In genomic region chrX:129696463-129697155, GRCh38 we compare ENCODE assay signal across 1 cellular context.
TF ChIP-seq lines count a peak whose summit lies in the region.

No MANE protein-coding gene starts in this region.

TF ChIP-seq in WTC11, 78 proteins besides CTCF, POLR2A, EP300 and RAD21:
- TF ChIP-seq ETV6 (CRISPR knock-in tag; IDR thresholded peaks at IDR 0.05) (peak; percentile 34; the same call in 1 of the 2 replicates), USF1 (CRISPR knock-in tag; IDR thresholded peaks at IDR 0.05) (peak; percentile 57; the same call in 1 of the 2 replicates), USF2 (CRISPR knock-in tag; IDR thresholded peaks at IDR 0.05) (peak; percentile 70), TP53 (CRISPR knock-in tag; IDR thresholded peaks at IDR 0.05) (no peak)
